ENCODE assay signal across 9 cellular contexts in genomic region chr16:4261557-4262172, GRCh38. TPM values are rescaled to one million over a fixed set of nuclear protein-coding genes. Genes with fewer than 3 reads are reported as not detected.
DNase-seq lines count a peak whose midpoint lies in the region; ATAC-seq, FAIRE-seq and TF ChIP-seq lines count a peak whose summit lies in the region.
"Had no signal": no experiment of that assay in that cellular context is flagged by ENCODE, and none has a peak within 500 bp of the region (broad histone marks: within the 10 kb centered on the region; RNA-seq: fewer than 3 reads in every experiment).

No MANE protein-coding gene starts in this region.

- no peak overlapping the region for H3K9ac ChIP-seq in GM12878 (ENCODE audit: control insufficient read depth, insufficient read depth, low read length)

- TF ChIP-seq EP300 in GM12878 (IDR thresholded peaks at IDR 0.05; ENCODE audit: borderline replicate concordance in 1 of 2, control insufficient read depth in 1 of 2, low read depth in 2 of 2, low read length in 2 of 2) = no peak

- intact Hi-C loops in GM12878 (cut with micrococcal nuclease; ENCODE audit: unreplicated experiment) = no loop called here
- intact Hi-C loops in uterus (cut with DNase I; ENCODE audit: low total_unique reads) = loop anchor here (10.0 kb wide), 1 partner anchor 67 kb away; no protein-coding TSS in a partner anchor

- SMC1A ChIA-PET in GM12878 (lab: Charles Lee; ENCODE audit: uncharacterized antibody, unreplicated experiment) = no interaction called here

- peaks cover 5% of the 10 kb centered on the region for H3K79me2 ChIP-seq in GM12878 (ENCODE audit: control insufficient read depth, insufficient read depth, low read length)

- H3K27me3 Mint-ChIP-seq in memory B cell = no peaks in the 10 kb centered on the region

- no peak overlapping the region for H2AFZ ChIP-seq in GM12878 (ENCODE audit: control insufficient read depth, low read depth, low read length)

- no peak for TF ChIP-seq RAD21 in GM12878 (IDR thresholded peaks at IDR 0.05; ENCODE audit: insufficient read depth, low read depth, low read length)

- H3K4me1 ChIP-seq in GM12878 (ENCODE audit: control insufficient read depth, insufficient read depth, low read length) (no peaks in the 10 kb centered on the region), uterus (peaks cover 0 to 5% of the 10 kb centered on the region in 2 donors)

- no peaks in the 10 kb centered on the region for H3K9me3 Mint-ChIP-seq in memory B cell

- H3K27ac Mint-ChIP-seq in memory B cell = no peak overlapping the region

- H3K9me3 ChIP-seq in GM12878 (replicated peaks; ENCODE audit: control insufficient read depth, insufficient read depth, low read length) = no peaks in the 10 kb centered on the region
- no peaks in the 10 kb centered on the region for H3K9me3 ChIP-seq in uterus

- TF ChIP-seq POLR2A in GM12878 (IDR thresholded peaks at IDR 0.05; ENCODE audit: low read depth, low read length) (no peak), uterus (IDR thresholded peaks at IDR 0.05) (no peak), H54 (IDR thresholded peaks at IDR 0.05; ENCODE audit: low read depth, low read length) (no peak)

- FAIRE-seq in GM12878 (lab: Jason Lieb, UNC) = no peak
- no peak for FAIRE-seq in H54 (lab: Jason Lieb, UNC)
- FAIRE-seq: TTC549 had no signal

- ATAC-seq in GM12878 = peak; percentile 62; the same call in 1 of the 3 replicates
- ATAC-seq in memory B cell (ENCODE audit: low read depth) = peak; percentile 32
- no peak for ATAC-seq in HG03095 (IDR thresholded peaks at IDR 0.05; ENCODE audit: unreplicated experiment)

- peaks cover 5% of the 10 kb centered on the region for H3K4me1 Mint-ChIP-seq in memory B cell

- no peak overlapping the region for H3K4me2 ChIP-seq in GM12878 (ENCODE audit: control insufficient read depth, insufficient read depth)

- H4K20me1 ChIP-seq in GM12878 (ENCODE audit: control insufficient read depth, insufficient read depth) = no peaks in the 10 kb centered on the region

- POLR2A ChIA-PET in GM12878 (lab: Charles Lee) = no interaction called here

- CTCF ChIA-PET in GM12878 (lab: Yijun Ruan, JAX) = interaction anchor here (1.1 to 2.3 kb wide), 3 partner anchors 7 to 70 kb away, joined by 3 to 6 read pairs (median 5); no protein-coding TSS in a partner anchor

- H3K36me3 ChIP-seq in GM12878 (ENCODE audit: control insufficient read depth in 2 of 2, insufficient read depth in 2 of 2, low read length in 1 of 2) (peaks cover 6 to 25% of the 10 kb centered on the region in 2 experiments), uterus (no peaks in the 10 kb centered on the region)

- DNase-seq in DMS53 (lab: John Stamatoyannopoulos, UW) (peak; percentile 61), DMS53 treated with DMSO at 0.1 percent for 48 hours (lab: John Stamatoyannopoulos, UW; ENCODE audit: unreplicated experiment) (no peak), GM12878 (ENCODE audit: low read depth, low spot score) (no peak), memory B cell (ENCODE audit: low spot score in 2 of 2) (no peak), uterus (peak; percentile 39 to 50), H54 (ENCODE audit: insufficient read length, low spot score) (no peak)

- RAD21 ChIA-PET in GM12878 (lab: Charles Lee; ENCODE audit: unreplicated experiment) = no interaction called here

- peaks cover 12% of the 10 kb centered on the region for H3K36me3 Mint-ChIP-seq in memory B cell

- H3K4me3 Mint-ChIP-seq in memory B cell = no peak overlapping the region

- no peak overlapping the region for H3K4me3 ChIP-seq in GM12878
- H3K4me3 ChIP-seq in uterus = no peak overlapping the region

- BruUV-seq in GM12878 (replicated peaks; lab: Mats Ljungman, UMichigan) = no TSS peak

- no peaks in the 10 kb centered on the region for H3K27me3 ChIP-seq in GM12878 (replicated peaks in 1 of 2; ENCODE audit: control insufficient read depth in 2 of 2, insufficient read depth in 2 of 2, low read length in 1 of 2)
- no peaks in the 10 kb centered on the region for H3K27me3 ChIP-seq in uterus

- H3K27ac ChIP-seq in GM12878 (ENCODE audit: control insufficient read depth, insufficient read depth) = no peak overlapping the region
- H3K27ac ChIP-seq in uterus = no peak overlapping the region

- peak; percentile 30 to 46 (median 37); a peak in 5 of 6 replicates for TF ChIP-seq CTCF in GM12878 (IDR thresholded peaks at IDR 0.05 in 2 of 3, conservative IDR thresholded peaks at IDR 0.05 in 1 of 3; ENCODE audit: control insufficient read depth in 2 of 3, extremely low read depth in 1 of 3, insufficient read depth in 1 of 3, low read depth in 3 of 3, low read length in 3 of 3)
- peak; percentile 35 to 67 (median 54) for TF ChIP-seq CTCF in uterus (IDR thresholded peaks at IDR 0.05)

- in situ Hi-C loops in GM12878 (cut with MboI) = no loop called here

- 96% methylated on average over 33 of the region's 35 CpGs for WGBS in GM12878 (ENCODE audit: insufficient coverage, insufficient replicate concordance, low lambda C conversion rate, missing lambda C conversion rate)

TF ChIP-seq in PFSK-1, 5 proteins besides CTCF, POLR2A, EP300 and RAD21 (continues in another document):
- no peak for TF ChIP-seq TAF1 (IDR thresholded peaks at IDR 0.05; ENCODE audit: borderline replicate concordance, insufficient read depth, low read length)
- TF ChIP-seq FOXP2 (optimal IDR thresholded peaks at IDR 0.05; ENCODE audit: borderline replicate concordance, extremely low read depth, extremely low read length, insufficient read depth) = peak; percentile 29

RNA-seq across cellular contexts. Expression of gene TFAP4, which starts 11.2 kb away (rescaled TPM):
- polyA plus RNA-seq in PFSK-1 (2012; ENCODE audit: insufficient read length, low read depth) = 95.8 TPM
- 10.7 and 12.2 TPM in 2 replicates for total RNA-seq in GM12878 (2013; cell fraction: nucleolus; rRNA removed)
- 14.8 and 19.9 TPM in 2 replicates for total RNA-seq in GM12878 (2014; rRNA removed)
- 10.0 and 11.9 TPM in 2 replicates for total RNA-seq in GM12878 (2014; rRNA removed; fragmentation: Illumina TruSeq; extraction: Trizol)
- 25.2 and 26.0 TPM in 2 replicates for total RNA-seq in GM12878 (2021)
- 3.7 TPM for polyA plus RNA-seq in GM12878 (2011; ENCODE audit: low read depth)
- polyA plus RNA-seq in GM12878 (2011; rRNA removed) = 3.0 and 9.8 TPM in 2 replicates
- 6.1 and 10.7 TPM in 2 replicates for polyA plus RNA-seq in GM12878 (2011; cell fraction: cytosol; rRNA removed)
- polyA plus RNA-seq in GM12878 (2011; cell fraction: nucleus; rRNA removed) = 13.3 and 20.0 TPM in 2 replicates
- 9.6 and 10.1 TPM in 2 replicates for polyA plus RNA-seq in GM12878 (2012)
- 2.8 and 7.0 TPM in 2 replicates for polyA plus RNA-seq in GM12878 (2014; fragmentation: Illumina TruSeq; extraction: Trizol)
- polyA plus RNA-seq in GM12878 (2014; fragmentation: Nextera tagmentation; extraction: Ambion mirVana) = under 1 TPM; 0.14 to 0.27 TPM
- polyA plus RNA-seq in GM12878 (2014; rRNA removed) = 18.2 and 24.8 TPM in 2 replicates
- polyA plus RNA-seq in GM12878 (2016; fragmentation: Nextera tagmentation; extraction: Ambion mirVana) = 1 to 10 TPM; 4.2 to 4.7 TPM
- polyA minus RNA-seq in GM12878 (2011; rRNA and poly(A)+ RNA removed) = 19.7 and 30.8 TPM in 2 replicates
- polyA minus RNA-seq in GM12878 (2011; cell fraction: cytosol; rRNA and poly(A)+ RNA removed) = 9.9 and 13.9 TPM in 2 replicates
- 6.2 and 10.3 TPM in 2 replicates for polyA minus RNA-seq in GM12878 (2011; cell fraction: nucleus; rRNA and poly(A)+ RNA removed)
- 10 to 100 TPM in 2 of 4 donors, 1 to 10 TPM in 2; 2.1 to 18.7 (median 8.2) TPM for total RNA-seq in uterus

RNA-seq across cellular contexts. Expression of gene SRL, which starts 19.8 kb away (rescaled TPM):
- polyA plus RNA-seq in PFSK-1 (2012; ENCODE audit: insufficient read length, low read depth) = not detected
- not detected in 2 replicates for total RNA-seq in GM12878 (2013; cell fraction: nucleolus; rRNA removed)
- total RNA-seq in GM12878 (2014; rRNA removed) (not detected in 2 replicates), GM12878 (2014; rRNA removed; fragmentation: Illumina TruSeq; extraction: Trizol) (not detected in 2 replicates), GM12878 (2021) (not detected in 2 replicates), uterus (10 to 100 TPM in 1 of 4 donors, 1 to 10 TPM in 2, under 1 TPM in 1; 0.29 to 10.1 (median 7.6) TPM)
- polyA plus RNA-seq in GM12878 (2011; ENCODE audit: low read depth) = 0.05 TPM
- polyA plus RNA-seq in GM12878 (2011; rRNA removed) (not detected in 2 replicates), GM12878 (2014; fragmentation: Illumina TruSeq; extraction: Trizol) (not detected in 2 replicates), GM12878 (2014; fragmentation: Nextera tagmentation; extraction: Ambion mirVana) (not detected), GM12878 (2014; rRNA removed) (not detected in 2 replicates), GM12878 (2016; fragmentation: Nextera tagmentation; extraction: Ambion mirVana) (not detected)
- polyA plus RNA-seq in GM12878 (2011; cell fraction: cytosol; rRNA removed) = not detected in 2 replicates
- not detected in 2 replicates for polyA plus RNA-seq in GM12878 (2011; cell fraction: nucleus; rRNA removed)
- polyA plus RNA-seq in GM12878 (2012) = not detected in 2 replicates
- not detected in 2 replicates for polyA minus RNA-seq in GM12878 (2011; rRNA and poly(A)+ RNA removed)
- polyA minus RNA-seq in GM12878 (2011; cell fraction: cytosol; rRNA and poly(A)+ RNA removed) = not detected in 2 replicates
- not detected in 2 replicates for polyA minus RNA-seq in GM12878 (2011; cell fraction: nucleus; rRNA and poly(A)+ RNA removed)

RNA-seq across cellular contexts. Expression of gene GLIS2, which starts 54.2 kb away (rescaled TPM):
- polyA plus RNA-seq in PFSK-1 (2012; ENCODE audit: insufficient read length, low read depth) = 17.4 TPM
- total RNA-seq in GM12878 (2013; cell fraction: nucleolus; rRNA removed) = 1.1 and 1.2 TPM in 2 replicates
- total RNA-seq in GM12878 (2014; rRNA removed) (0.06 TPM in 1 of 2 replicates, not detected in the other), GM12878 (2014; rRNA removed; fragmentation: Illumina TruSeq; extraction: Trizol) (not detected in 2 replicates), GM12878 (2021) (0.51 and 0.61 TPM in 2 replicates), uterus (10 to 100 TPM in 1 of 4 donors, 1 to 10 TPM in 3; 2.9 to 55.8 (median 5.1) TPM)
- polyA plus RNA-seq in GM12878 (2011; ENCODE audit: low read depth) = 0.16 TPM
- polyA plus RNA-seq in GM12878 (2011; rRNA removed) (0.37 and 0.64 TPM in 2 replicates), GM12878 (2014; fragmentation: Illumina TruSeq; extraction: Trizol) (0.03 TPM in 1 of 2 replicates, not detected in the other), GM12878 (2014; fragmentation: Nextera tagmentation; extraction: Ambion mirVana) (not detected), GM12878 (2014; rRNA removed) (0.14 and 0.25 TPM in 2 replicates), GM12878 (2016; fragmentation: Nextera tagmentation; extraction: Ambion mirVana) (under 1 TPM in 1 of 2 experiments, not detected in 1; 0.21 TPM)
- 1.1 and 1.5 TPM in 2 replicates for polyA plus RNA-seq in GM12878 (2011; cell fraction: cytosol; rRNA removed)
- polyA plus RNA-seq in GM12878 (2011; cell fraction: nucleus; rRNA removed) = 5.1 and 6.2 TPM in 2 replicates
- polyA plus RNA-seq in GM12878 (2012) = 0.67 and 0.83 TPM in 2 replicates
- 0.88 and 2.1 TPM in 2 replicates for polyA minus RNA-seq in GM12878 (2011; rRNA and poly(A)+ RNA removed)
- 2.7 and 3.5 TPM in 2 replicates for polyA minus RNA-seq in GM12878 (2011; cell fraction: cytosol; rRNA and poly(A)+ RNA removed)
- polyA minus RNA-seq in GM12878 (2011; cell fraction: nucleus; rRNA and poly(A)+ RNA removed) = 0.73 and 1.6 TPM in 2 replicates

Comparison
In these comparisons a context has a peak if more than half of its experiments do, and no peak if none do; other contexts are left out.
1. DNase-seq: peak in DMS53 (single experiment) and uterus (2 of 2); none in DMS53 treated with DMSO at 0.1 percent for 48 hours (single experiment), GM12878 (single experiment), memory B cell (0 of 2) and H54 (single experiment).